In the genomic region with DNA sequence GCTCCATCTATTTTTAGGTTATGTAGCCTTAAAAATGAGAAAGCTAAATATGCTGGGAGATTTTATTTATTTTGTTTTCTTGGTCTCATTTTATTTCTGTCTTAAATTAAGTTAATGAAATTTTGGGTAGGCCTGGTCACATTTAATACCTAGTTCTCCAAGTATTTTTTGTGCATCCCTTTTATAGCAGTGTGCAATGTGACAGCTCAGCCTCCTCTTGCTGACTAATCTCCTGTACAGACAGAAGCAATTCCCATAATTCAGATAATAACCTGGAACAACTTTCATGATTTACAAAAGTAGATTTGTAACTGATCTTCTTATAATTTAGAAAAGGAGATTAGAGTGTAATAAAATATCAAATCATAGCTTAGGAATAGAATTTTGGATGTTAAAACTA, we compare ENCODE assay signal across 27 cellular contexts.
A peak's percentile ranks its signal among the peaks of the same experiment; 100 is the strongest.
DNase-seq lines count a peak whose midpoint lies in the region; ATAC-seq, FAIRE-seq and TF ChIP-seq lines count a peak whose summit lies in the region.
"Had no signal": no experiment of that assay in that cellular context is flagged by ENCODE, and none has a peak within 500 bp of the region (broad histone marks: within the 10 kb centered on the region; RNA-seq: fewer than 3 reads in every experiment).

No MANE protein-coding gene starts in this region.

- FAIRE-seq in D721Med (lab: Jason Lieb, UNC) (peak; percentile 93), islet of Langerhans (lab: Jason Lieb, UNC) (peak; percentile 84), small intestine (lab: Jason Lieb, UNC) (peak; percentile 72)
- FAIRE-seq: GM12878, H1, RCC 7860 had no signal

- DNase-seq in D721Med (ENCODE audit: insufficient read length, low spot score), result no peak
- DNase-seq in choroid plexus epithelial cell (ENCODE audit: low read depth), result peak; percentile 35
- DNase-seq in small intestine, result no peak
- no peak for DNase-seq in superior temporal gyrus (ENCODE audit: extremely low spot score)
- no peak for DNase-seq in stimulated activated CD4-positive, alpha-beta T cell treated with anti-CD3 and anti-CD28 coated beads, Interleukin-2, amount 100 ng/mL, for 48 hours
- DNase-seq: 8988T, ACHN, EL, GDM1, HCEC 1CT, IMR-90, KG1, MM.1S, NCI-H1417 treated with DMSO at 0.1 percent for 48 hours, NCI-H1694 treated with DMSO at 0.1 percent for 48 hours, NCI-H2081, NCI-H226, NCI-H510A, NCI-H69, OCI-M1 had no signal

- H3K4me3 ChIP-seq in choroid plexus epithelial cell (ENCODE audit: low read depth, low read length), result no peak overlapping the region
- no peak overlapping the region for H3K4me3 ChIP-seq in small intestine (ENCODE audit: low read depth in 1 of 2, low read length in 2 of 2)
- H3K4me3 ChIP-seq: GM12878, SJSA1 had no signal

- H3K36me3 ChIP-seq in small intestine (ENCODE audit: control insufficient read depth in 2 of 2, insufficient read depth in 2 of 2, low read length in 2 of 2), result no peaks in the 10 kb centered on the region
- H3K36me3 ChIP-seq: SJSA1 had no signal

- H3K4me1 ChIP-seq in small intestine (ENCODE audit: control insufficient read depth in 2 of 2, insufficient read depth in 1 of 2, low read depth in 1 of 2, low read length in 1 of 2), result no peaks in the 10 kb centered on the region
- H3K4me1 ChIP-seq: SJSA1 had no signal

- no peaks in the 10 kb centered on the region for H3K27me3 ChIP-seq in small intestine (ENCODE audit: control insufficient read depth in 2 of 2, insufficient read depth in 2 of 2, low read length in 2 of 2)
- H3K27me3 ChIP-seq: SJSA1 had no signal

- ATAC-seq in GM19455 (IDR thresholded peaks at IDR 0.05; ENCODE audit: unreplicated experiment), result no peak
- ATAC-seq: GM12878, Right ventricle myocardium inferior had no signal

- TF ChIP-seq CTCF in D721Med (IDR thresholded peaks at IDR 0.05; ENCODE audit: insufficient read depth, missing control alignments) (no peak), choroid plexus epithelial cell (conservative IDR thresholded peaks at IDR 0.05; ENCODE audit: low read depth, low read length) (no peak)

- no peak overlapping the region for H3K27ac ChIP-seq in small intestine (ENCODE audit: low read depth in 1 of 2, low read length in 1 of 2)
- H3K27ac ChIP-seq: SJSA1 had no signal

- no peaks in the 10 kb centered on the region for H3K9me3 ChIP-seq in small intestine (ENCODE audit: control insufficient read depth, low read depth)
- H3K9me3 ChIP-seq: SJSA1 had no signal
